Comparison of ENCODE assay signal across 10 cellular contexts in genomic region chr3:48656841-48657281, GRCh38. TPM values are rescaled to one million over a fixed set of nuclear protein-coding genes. Genes with fewer than 3 reads are reported as not detected.
A peak's percentile ranks its signal among the peaks of the same experiment; 100 is the strongest.
DNase-seq lines count a peak whose midpoint lies in the region; ATAC-seq and TF ChIP-seq lines count a peak whose summit lies in the region.
"Had no signal": no experiment of that assay in that cellular context is flagged by ENCODE, and none has a peak within 500 bp of the region (broad histone marks: within the 10 kb centered on the region; RNA-seq: fewer than 3 reads in every experiment).

No MANE protein-coding gene starts in this region.

- DNase-seq in activated CD4-positive, alpha-beta T cell treated with anti-CD3 and anti-CD28 coated beads for 48 hours: peak; percentile 48
- DNase-seq in fibroblast of lung (ENCODE audit: low read depth in 2 of 2) (no peak), superior temporal gyrus (ENCODE audit: extremely low spot score) (no peak), brain microvascular endothelial cell (no peak), NCI-H2227 treated with DMSO at 0.1 percent for 48 hours (lab: John Stamatoyannopoulos, UW) (no peak)
- peak; percentile 19 for DNase-seq in stimulated activated CD4-positive, alpha-beta T cell treated with anti-CD3 and anti-CD28 coated beads, Interleukin-12 subunit alpha, Interleukin-12 subunit beta, amount 100 ng/mL, for 4 hours

- H3K36me3 ChIP-seq in fibroblast of lung (ENCODE audit: control insufficient read depth, insufficient read depth, low read length) (no peaks in the 10 kb centered on the region), brain microvascular endothelial cell (replicated peaks) (no peaks in the 10 kb centered on the region)

- peaks cover 5% of the 10 kb centered on the region for H3K27me3 ChIP-seq in fibroblast of lung (ENCODE audit: control insufficient read depth, insufficient read depth, low read length)
- H3K27me3 ChIP-seq in brain microvascular endothelial cell (replicated peaks): no peaks in the 10 kb centered on the region

- H2AFZ ChIP-seq in fibroblast of lung (ENCODE audit: low read length): peak overlapping the region; percentile 10

- H3K4me3 ChIP-seq in GM12875 (ENCODE audit: low read depth, low read length): peak overlapping the region; percentile 58
- H3K4me3 ChIP-seq in fibroblast of lung (replicated peaks in 1 of 4; ENCODE audit: control extremely low read depth in 1 of 4, insufficient read depth in 1 of 4, low read depth in 3 of 4, low read length in 4 of 4): peak overlapping the region in 1 of 4 experiments; percentile 49
- no peak overlapping the region for H3K4me3 ChIP-seq in brain microvascular endothelial cell (ENCODE audit: low read depth, low read length)

- H3K9ac ChIP-seq in fibroblast of lung (ENCODE audit: insufficient read depth, low read length): no peak overlapping the region

- TF ChIP-seq CTCF in GM12875 (IDR thresholded peaks at IDR 0.05; ENCODE audit: borderline replicate concordance, insufficient read depth, low read depth, low read length): no peak
- no peak for TF ChIP-seq CTCF in fibroblast of lung (conservative IDR thresholded peaks at IDR 0.05 in 1 of 2, IDR thresholded peaks at IDR 0.05 in 1 of 2; ENCODE audit: low read depth in 1 of 2, low read length in 2 of 2)
- TF ChIP-seq CTCF in brain microvascular endothelial cell (IDR thresholded peaks at IDR 0.05; ENCODE audit: low read depth, low read length, missing control alignments): no peak

- H3K79me2 ChIP-seq in fibroblast of lung (ENCODE audit: control insufficient read depth, insufficient read depth, low read length): no peaks in the 10 kb centered on the region

- in situ Hi-C loops in brain microvascular endothelial cell (cut with HindIII; ENCODE audit: low pct_ligation_motif_present, low sequenced_read_pairs): no loop called here

- H3K4me2 ChIP-seq in fibroblast of lung (ENCODE audit: extremely low read depth, insufficient read depth, low read length): peak overlapping the region; percentile 52

- H3K27ac ChIP-seq in fibroblast of lung (ENCODE audit: insufficient read depth, low read length): no peak overlapping the region
- no peak overlapping the region for H3K27ac ChIP-seq in brain microvascular endothelial cell

- ATAC-seq in GM19023 (IDR thresholded peaks at IDR 0.05; ENCODE audit: unreplicated experiment): no peak

- H3K4me1 ChIP-seq in fibroblast of lung (ENCODE audit: control insufficient read depth, extremely low read depth, insufficient read depth, low read length): no peaks in the 10 kb centered on the region

- H3K9me3 ChIP-seq in fibroblast of lung (ENCODE audit: control insufficient read depth, insufficient read depth, low read depth, low read length): no peaks in the 10 kb centered on the region

- no peaks in the 10 kb centered on the region for H4K20me1 ChIP-seq in fibroblast of lung (ENCODE audit: control insufficient read depth, extremely low read depth, insufficient read depth, low read length)

RNA-seq across cellular contexts. Expression of gene CELSR3, which starts 5.8 kb away (rescaled TPM):
- total RNA-seq in fibroblast of lung: 0.77 and 2.1 TPM in 2 replicates
- 0.34 and 0.44 TPM in 2 replicates for polyA plus RNA-seq in fibroblast of lung
- polyA plus RNA-seq in fibroblast of lung (2012): 0.50 and 0.62 TPM in 2 replicates
- polyA minus RNA-seq in fibroblast of lung (ENCODE audit: low replicate concordance): 1.8 and 2.2 TPM in 2 replicates

RNA-seq across cellular contexts. Expression of gene SLC26A6, which starts 21.6 kb away (rescaled TPM):
- total RNA-seq in fibroblast of lung: 32.9 and 36.3 TPM in 2 replicates
- 13.3 and 20.9 TPM in 2 replicates for polyA plus RNA-seq in fibroblast of lung
- 9.4 and 16.6 TPM in 2 replicates for polyA plus RNA-seq in fibroblast of lung (2012)
- 29.8 and 88.3 TPM in 2 replicates for polyA minus RNA-seq in fibroblast of lung (ENCODE audit: low replicate concordance)

RNA-seq across cellular contexts. Expression of gene NCKIPSD, which starts 28.9 kb away (rescaled TPM):
- 15.4 and 23.3 TPM in 2 replicates for total RNA-seq in fibroblast of lung
- polyA plus RNA-seq in fibroblast of lung: 14.6 and 19.6 TPM in 2 replicates
- polyA plus RNA-seq in fibroblast of lung (2012): 18.7 and 23.3 TPM in 2 replicates
- polyA minus RNA-seq in fibroblast of lung (ENCODE audit: low replicate concordance): 56.2 and 67.3 TPM in 2 replicates

RNA-seq across cellular contexts. Expression of gene TMEM89, which starts 35.3 kb away (rescaled TPM):
- not detected in 2 replicates for total RNA-seq in fibroblast of lung
- not detected in 2 replicates for polyA plus RNA-seq in fibroblast of lung
- polyA plus RNA-seq in fibroblast of lung (2012): not detected in 2 replicates
- not detected in 2 replicates for polyA minus RNA-seq in fibroblast of lung (ENCODE audit: low replicate concordance)
- total RNA-seq: omental fat pad had no signal
- polyA plus RNA-seq: adipose tissue had no signal

RNA-seq across cellular contexts. Expression of gene UQCRC1, which starts 47.4 kb away (rescaled TPM):
- total RNA-seq in fibroblast of lung: 294 and 366 TPM in 2 replicates
- 226 and 289 TPM in 2 replicates for polyA plus RNA-seq in fibroblast of lung
- 236 and 297 TPM in 2 replicates for polyA plus RNA-seq in fibroblast of lung (2012)
- polyA minus RNA-seq in fibroblast of lung (ENCODE audit: low replicate concordance): 1,337 and 1,368 TPM in 2 replicates

Comparison
In these comparisons a context has a peak if more than half of its experiments do, and no peak if none do; other contexts are left out.
1. DNase-seq: peak in activated CD4-positive, alpha-beta T cell treated with anti-CD3 and anti-CD28 coated beads for 48 hours (single experiment) and stimulated activated CD4-positive, alpha-beta T cell treated with anti-CD3 and anti-CD28 coated beads, Interleukin-12 subunit alpha, Interleukin-12 subunit beta, amount 100 ng/mL, for 4 hours (single experiment); none in fibroblast of lung (0 of 2), superior temporal gyrus (single experiment), brain microvascular endothelial cell (single experiment) and NCI-H2227 treated with DMSO at 0.1 percent for 48 hours (single experiment).